17 cellular contexts compared by ENCODE assay signal in the genomic region with DNA sequence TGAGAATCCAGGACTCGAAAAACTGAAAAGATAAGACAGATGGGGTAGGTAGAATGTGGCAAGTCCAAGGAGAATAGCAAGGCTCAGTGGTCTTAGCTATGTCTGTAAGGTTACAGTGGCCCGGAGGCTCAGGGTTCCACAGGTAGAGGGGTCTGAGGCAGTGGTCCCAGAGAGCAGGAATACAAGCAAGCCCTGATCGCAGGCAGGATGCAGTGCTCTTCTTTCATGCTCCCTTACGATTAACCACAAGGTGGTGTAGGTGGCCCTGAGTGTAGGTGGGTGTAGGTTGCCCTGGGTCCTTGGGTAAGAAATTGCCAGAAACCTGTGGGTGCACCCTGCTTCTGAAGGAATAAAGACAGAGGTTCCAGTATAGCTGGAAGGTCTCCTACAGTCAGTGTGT.
A peak's percentile ranks its signal among the peaks of the same experiment; 100 is the strongest.
DNase-seq lines count a peak whose midpoint lies in the region; ATAC-seq and TF ChIP-seq lines count a peak whose summit lies in the region.
"Had no signal": no experiment of that assay in that cellular context is flagged by ENCODE, and none has a peak within 500 bp of the region (broad histone marks: within the 10 kb centered on the region; RNA-seq: fewer than 3 reads in every experiment).

No MANE protein-coding gene starts in this region.

- H3K79me2 ChIP-seq in parathyroid adenoma, result no peaks in the 10 kb centered on the region

- no peak overlapping the region for H3K9ac ChIP-seq in parathyroid adenoma

- POLR2A ChIA-PET in WTC11 (lab: Charles Lee), result interaction anchor here (0.7 kb wide), 1 partner anchor 207 kb away, joined by 3 read pairs; no protein-coding TSS in a partner anchor

- no peak overlapping the region for H3K4me3 ChIP-seq in parathyroid adenoma (ENCODE audit: low read depth, low read length)
- H3K4me3 ChIP-seq: smooth muscle cell had no signal

- H3K4me2 ChIP-seq in parathyroid adenoma (ENCODE audit: low read length), result no peak overlapping the region
- H3K4me2 ChIP-seq: smooth muscle cell had no signal

- no peaks in the 10 kb centered on the region for H3K27me3 Mint-ChIP-seq in WTC11 (ENCODE audit: low read depth)
- H3K27me3 Mint-ChIP-seq in activated T-cell treated with anti-CD3 and anti-CD28 coated beads, Interleukin-2, amount 50 U/mL, for 72 hours (ENCODE audit: low read depth), result peaks cover 24% of the 10 kb centered on the region

- H3K9me3 Mint-ChIP-seq in WTC11, result peaks cover 10% of the 10 kb centered on the region
- H3K9me3 Mint-ChIP-seq in activated T-cell treated with anti-CD3 and anti-CD28 coated beads, Interleukin-2, amount 50 U/mL, for 72 hours, result no peaks in the 10 kb centered on the region
- H3K9me3 Mint-ChIP-seq: activated T-helper 1 cell treated with anti-CD3 and anti-CD28 coated beads, Interleukin-12 subunit alpha, Interleukin-12 subunit beta, Interleukin-2, Interleukin-4 antibody, amounts not matched to agents 30 ng/mL and 10 ng/mL and 1 ng/mL, durations not matched to agents 14 hours and 24 hours and 36 hours; dendritic cell treated with granulocyte-macrophage colony-stimulating factor and Interleukin-4, amounts not matched to agents 40 ng/mL and 50 ng/mL, for 4 days had no signal

- H3K36me3 Mint-ChIP-seq in WTC11, result peaks cover 6% of the 10 kb centered on the region; the same call in 1 of the 2 replicates
- H3K36me3 Mint-ChIP-seq in activated T-cell treated with anti-CD3 and anti-CD28 coated beads, Interleukin-2, amount 50 U/mL, for 72 hours (ENCODE audit: insufficient read depth in 2 of 2), result no peaks in the 10 kb centered on the region

- H3K36me3 ChIP-seq in parathyroid adenoma (ENCODE audit: control insufficient read depth, insufficient read depth, low read length), result no peaks in the 10 kb centered on the region

- no peaks in the 10 kb centered on the region for H3K27me3 ChIP-seq in parathyroid adenoma (ENCODE audit: control insufficient read depth, insufficient read depth, low read length)

- no peaks in the 10 kb centered on the region for H3K4me1 ChIP-seq in parathyroid adenoma

- no peak overlapping the region for H3K4me3 Mint-ChIP-seq in WTC11
- no peak overlapping the region for H3K4me3 Mint-ChIP-seq in activated T-cell treated with anti-CD3 and anti-CD28 coated beads, Interleukin-2, amount 50 U/mL, for 72 hours
- H3K4me3 Mint-ChIP-seq: activated T-helper 1 cell treated with anti-CD3 and anti-CD28 coated beads, Interleukin-12 subunit alpha, Interleukin-12 subunit beta, Interleukin-2, Interleukin-4 antibody, amounts not matched to agents 30 ng/mL and 10 ng/mL and 1 ng/mL, durations not matched to agents 14 hours and 24 hours and 36 hours; dendritic cell treated with granulocyte-macrophage colony-stimulating factor and Interleukin-4, amounts not matched to agents 40 ng/mL and 50 ng/mL, for 4 days had no signal

- H3K27ac Mint-ChIP-seq in WTC11, result no peak overlapping the region
- H3K27ac Mint-ChIP-seq in activated T-cell treated with anti-CD3 and anti-CD28 coated beads, Interleukin-2, amount 50 U/mL, for 72 hours, result no peak overlapping the region
- H3K27ac Mint-ChIP-seq: activated T-helper 1 cell treated with anti-CD3 and anti-CD28 coated beads, Interleukin-12 subunit alpha, Interleukin-12 subunit beta, Interleukin-2, Interleukin-4 antibody, amounts not matched to agents 30 ng/mL and 10 ng/mL and 1 ng/mL, durations not matched to agents 14 hours and 24 hours and 36 hours; dendritic cell treated with granulocyte-macrophage colony-stimulating factor and Interleukin-4, amounts not matched to agents 40 ng/mL and 50 ng/mL, for 4 days had no signal

- peak; percentile 20 for DNase-seq in NCI-H1436 (lab: John Stamatoyannopoulos, UW)
- no peak for DNase-seq in NCI-H1436 treated with DMSO at 0.1 percent for 48 hours (lab: John Stamatoyannopoulos, UW)
- DNase-seq in HuH-7 (ENCODE audit: low spot score), result peak; percentile 45
- peak; percentile 45 for DNase-seq in WTC11 (ENCODE audit: low spot score)
- no peak for DNase-seq in activated T-cell treated with anti-CD3 and anti-CD28 coated beads, Interleukin-2, amount 50 U/mL, for 72 hours
- no peak for DNase-seq in RKO (ENCODE audit: low spot score)
- no peak for DNase-seq in effector CD8-positive, alpha-beta T cell (lab: John Stamatoyannopoulos, UW)
- DNase-seq: midbrain, MM.1S, NCI-H345, occipital lobe, Right ventricle myocardium superior, T1000 had no signal

- TF ChIP-seq CTCF in WTC11 (IDR thresholded peaks at IDR 0.05), result peak; percentile 18; the same call in 1 of the 2 replicates
- no peak for TF ChIP-seq CTCF in parathyroid adenoma (IDR thresholded peaks at IDR 0.05)

- H3K9me3 ChIP-seq in parathyroid adenoma (ENCODE audit: control insufficient read depth, low read length), result no peaks in the 10 kb centered on the region

- peaks cover 35% of the 10 kb centered on the region for H3K4me1 Mint-ChIP-seq in WTC11
- H3K4me1 Mint-ChIP-seq in activated T-cell treated with anti-CD3 and anti-CD28 coated beads, Interleukin-2, amount 50 U/mL, for 72 hours (ENCODE audit: low read depth), result no peaks in the 10 kb centered on the region

- peak; percentile 92 for ATAC-seq in WTC11
- ATAC-seq in activated T-cell treated with anti-CD3 and anti-CD28 coated beads, Interleukin-2, amount 50 U/mL, for 72 hours (replicated peaks in 1 of 2), result no peak

- CTCF ChIA-PET in WTC11 (lab: Charles Lee), result interaction anchor here (1.0 to 2.4 kb wide), 9 partner anchors 10 to 362 kb away, joined by 3 to 8 read pairs (median 5); no protein-coding TSS in a partner anchor

- H2AFZ ChIP-seq in parathyroid adenoma, result peak overlapping the region; percentile 22

- H3K27ac ChIP-seq in parathyroid adenoma, result no peak overlapping the region

TF ChIP-seq in WTC11, 78 proteins besides CTCF, POLR2A, EP300 and RAD21:
- peak; percentile 66; the same call in 1 of the 2 replicates for TF ChIP-seq ZNF121 (CRISPR knock-in tag; IDR thresholded peaks at IDR 0.05)
- TF ChIP-seq, protein P1, sequence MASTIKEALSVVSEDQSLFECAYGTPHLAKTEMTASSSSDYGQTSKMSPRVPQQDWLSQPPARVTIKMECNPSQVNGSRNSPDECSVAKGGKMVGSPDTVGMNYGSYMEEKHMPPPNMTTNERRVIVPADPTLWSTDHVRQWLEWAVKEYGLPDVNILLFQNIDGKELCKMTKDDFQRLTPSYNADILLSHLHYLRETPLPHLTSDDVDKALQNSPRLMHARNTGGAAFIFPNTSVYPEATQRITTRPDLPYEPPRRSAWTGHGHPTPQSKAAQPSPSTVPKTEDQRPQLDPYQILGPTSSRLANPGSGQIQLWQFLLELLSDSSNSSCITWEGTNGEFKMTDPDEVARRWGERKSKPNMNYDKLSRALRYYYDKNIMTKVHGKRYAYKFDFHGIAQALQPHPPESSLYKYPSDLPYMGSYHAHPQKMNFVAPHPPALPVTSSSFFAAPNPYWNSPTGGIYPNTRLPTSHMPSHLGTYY (CRISPR knock-in tag; IDR thresholded peaks at IDR 0.05), result no peak
- TF ChIP-seq, protein P2, sequence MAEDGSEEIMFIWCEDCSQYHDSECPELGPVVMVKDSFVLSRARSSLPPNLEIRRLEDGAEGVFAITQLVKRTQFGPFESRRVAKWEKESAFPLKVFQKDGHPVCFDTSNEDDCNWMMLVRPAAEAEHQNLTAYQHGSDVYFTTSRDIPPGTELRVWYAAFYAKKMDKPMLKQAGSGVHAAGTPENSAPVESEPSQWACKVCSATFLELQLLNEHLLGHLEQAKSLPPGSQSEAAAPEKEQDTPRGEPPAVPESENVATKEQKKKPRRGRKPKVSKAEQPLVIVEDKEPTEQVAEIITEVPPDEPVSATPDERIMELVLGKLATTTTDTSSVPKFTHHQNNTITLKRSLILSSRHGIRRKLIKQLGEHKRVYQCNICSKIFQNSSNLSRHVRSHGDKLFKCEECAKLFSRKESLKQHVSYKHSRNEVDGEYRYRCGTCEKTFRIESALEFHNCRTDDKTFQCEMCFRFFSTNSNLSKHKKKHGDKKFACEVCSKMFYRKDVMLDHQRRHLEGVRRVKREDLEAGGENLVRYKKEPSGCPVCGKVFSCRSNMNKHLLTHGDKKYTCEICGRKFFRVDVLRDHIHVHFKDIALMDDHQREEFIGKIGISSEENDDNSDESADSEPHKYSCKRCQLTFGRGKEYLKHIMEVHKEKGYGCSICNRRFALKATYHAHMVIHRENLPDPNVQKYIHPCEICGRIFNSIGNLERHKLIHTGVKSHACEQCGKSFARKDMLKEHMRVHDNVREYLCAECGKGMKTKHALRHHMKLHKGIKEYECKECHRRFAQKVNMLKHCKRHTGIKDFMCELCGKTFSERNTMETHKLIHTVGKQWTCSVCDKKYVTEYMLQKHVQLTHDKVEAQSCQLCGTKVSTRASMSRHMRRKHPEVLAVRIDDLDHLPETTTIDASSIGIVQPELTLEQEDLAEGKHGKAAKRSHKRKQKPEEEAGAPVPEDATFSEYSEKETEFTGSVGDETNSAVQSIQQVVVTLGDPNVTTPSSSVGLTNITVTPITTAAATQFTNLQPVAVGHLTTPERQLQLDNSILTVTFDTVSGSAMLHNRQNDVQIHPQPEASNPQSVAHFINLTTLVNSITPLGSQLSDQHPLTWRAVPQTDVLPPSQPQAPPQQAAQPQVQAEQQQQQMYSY (CRISPR knock-in tag; IDR thresholded peaks at IDR 0.05), result no peak

Comparison
In these comparisons a context has a peak if more than half of its experiments do, and no peak if none do; other contexts are left out.
1. DNase-seq: peak in NCI-H1436 (single experiment), HuH-7 (single experiment) and WTC11 (single experiment); none in NCI-H1436 treated with DMSO at 0.1 percent for 48 hours (single experiment), activated T-cell treated with anti-CD3 and anti-CD28 coated beads, Interleukin-2, amount 50 U/mL, for 72 hours (0 of 2), RKO (single experiment) and effector CD8-positive, alpha-beta T cell (single experiment).